Comparison of ENCODE assay signal across 17 cellular contexts in the genomic region with DNA sequence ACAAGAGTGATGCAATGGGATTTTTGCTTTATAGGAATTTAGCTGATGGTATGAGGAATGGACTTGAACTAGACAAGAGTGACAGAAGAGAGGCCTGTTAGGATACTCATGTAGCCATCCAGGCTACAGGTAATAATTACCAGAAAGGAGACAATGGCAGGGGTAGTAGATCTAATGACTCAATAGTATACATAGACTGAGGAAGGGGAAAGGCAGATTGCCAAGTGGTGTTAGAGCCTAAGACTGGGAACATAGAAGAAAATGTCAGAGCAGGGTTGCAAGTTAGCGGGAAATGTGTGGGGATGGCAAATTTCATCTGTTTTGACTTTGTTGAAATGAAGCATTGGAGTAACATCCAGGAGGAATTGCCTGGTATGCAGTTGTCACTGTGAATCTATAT.
"Had no signal": no experiment of that assay in that cellular context is flagged by ENCODE, and none has a peak within 500 bp of the region (broad histone marks: within the 10 kb centered on the region; RNA-seq: fewer than 3 reads in every experiment).

No MANE protein-coding gene starts in this region.

- H3K27me3 Mint-ChIP-seq: activated naive CD4-positive, alpha-beta T cell treated with anti-CD3 and anti-CD28 coated beads, Interleukin-2, amount 10 ng/mL, durations not matched to agents 7 days and 5 days; stimulated activated naive CD8-positive, alpha-beta T cell treated with anti-CD3 and anti-CD28 coated beads, Interleukin-15, amount 100 ng/mL, for 72 hours; type B pancreatic cell had no signal

- H3K27me3 ChIP-seq: body of pancreas, foreskin keratinocyte had no signal

- H3K9me3 ChIP-seq: body of pancreas, SK-N-SH had no signal

- H3K4me2 ChIP-seq: SK-N-SH had no signal

- H3K4me3 Mint-ChIP-seq: activated naive CD4-positive, alpha-beta T cell treated with anti-CD3 and anti-CD28 coated beads, Interleukin-2, amount 10 ng/mL, durations not matched to agents 7 days and 5 days; stimulated activated naive CD8-positive, alpha-beta T cell treated with anti-CD3 and anti-CD28 coated beads, Interleukin-15, amount 100 ng/mL, for 72 hours; type B pancreatic cell had no signal

- H3K27ac Mint-ChIP-seq: activated naive CD4-positive, alpha-beta T cell treated with anti-CD3 and anti-CD28 coated beads, Interleukin-2, amount 10 ng/mL, durations not matched to agents 7 days and 5 days; activated T-helper 2 cell treated with anti-CD3 and anti-CD28 coated beads, Interferon-gamma antibody, Interleukin-2, Interleukin-4, amounts not matched to agents 10 μg/mL and 5 μg/mL and 100 μg/mL, durations not matched to agents 14 hours and 24 hours and 36 hours; stimulated activated naive CD8-positive, alpha-beta T cell treated with anti-CD3 and anti-CD28 coated beads, Interleukin-15, amount 100 ng/mL, for 72 hours; type B pancreatic cell had no signal

- H3K9ac ChIP-seq: SK-N-SH had no signal

- H3K27ac ChIP-seq: body of pancreas, coronary artery, foreskin keratinocyte had no signal

- H3K4me3 ChIP-seq: body of pancreas, coronary artery had no signal

- H3K9me3 Mint-ChIP-seq: activated naive CD4-positive, alpha-beta T cell treated with anti-CD3 and anti-CD28 coated beads, Interleukin-2, amount 10 ng/mL, durations not matched to agents 7 days and 5 days; activated T-helper 2 cell treated with anti-CD3 and anti-CD28 coated beads, Interferon-gamma antibody, Interleukin-2, Interleukin-4, amounts not matched to agents 10 μg/mL and 5 μg/mL and 100 μg/mL, durations not matched to agents 14 hours and 24 hours and 36 hours; stimulated activated naive CD8-positive, alpha-beta T cell treated with anti-CD3 and anti-CD28 coated beads, Interleukin-15, amount 100 ng/mL, for 72 hours; type B pancreatic cell had no signal

- H3K4me1 ChIP-seq: foreskin keratinocyte had no signal

- ATAC-seq: body of pancreas; foreskin keratinocyte; sciatic nerve; stimulated activated naive CD8-positive, alpha-beta T cell treated with anti-CD3 and anti-CD28 coated beads, Interleukin-15, amount 100 ng/mL, for 72 hours had no signal

- DNase-seq: activated CD4-positive, alpha-beta T cell treated with anti-CD3 and anti-CD28 coated beads for 4 hours; activated naive CD4-positive, alpha-beta T cell treated with anti-CD3 and anti-CD28 coated beads, Interleukin-2, amount 10 ng/mL, durations not matched to agents 7 days and 5 days; amygdala; body of pancreas; caudate nucleus; effector CD8-positive, alpha-beta T cell; foreskin keratinocyte; glutamatergic neuron; hypothalamus; mesendoderm; SK-N-SH; stimulated activated CD4-positive, alpha-beta T cell treated with anti-CD3 and anti-CD28 coated beads, Interleukin-1b, Interleukin-23, amount 100 ng/mL, for 48 hours; stimulated activated naive CD8-positive, alpha-beta T cell treated with anti-CD3 and anti-CD28 coated beads, Interleukin-15, amount 100 ng/mL, for 72 hours had no signal
